Comparison of ENCODE assay signal across 13 cellular contexts in the genomic region with DNA sequence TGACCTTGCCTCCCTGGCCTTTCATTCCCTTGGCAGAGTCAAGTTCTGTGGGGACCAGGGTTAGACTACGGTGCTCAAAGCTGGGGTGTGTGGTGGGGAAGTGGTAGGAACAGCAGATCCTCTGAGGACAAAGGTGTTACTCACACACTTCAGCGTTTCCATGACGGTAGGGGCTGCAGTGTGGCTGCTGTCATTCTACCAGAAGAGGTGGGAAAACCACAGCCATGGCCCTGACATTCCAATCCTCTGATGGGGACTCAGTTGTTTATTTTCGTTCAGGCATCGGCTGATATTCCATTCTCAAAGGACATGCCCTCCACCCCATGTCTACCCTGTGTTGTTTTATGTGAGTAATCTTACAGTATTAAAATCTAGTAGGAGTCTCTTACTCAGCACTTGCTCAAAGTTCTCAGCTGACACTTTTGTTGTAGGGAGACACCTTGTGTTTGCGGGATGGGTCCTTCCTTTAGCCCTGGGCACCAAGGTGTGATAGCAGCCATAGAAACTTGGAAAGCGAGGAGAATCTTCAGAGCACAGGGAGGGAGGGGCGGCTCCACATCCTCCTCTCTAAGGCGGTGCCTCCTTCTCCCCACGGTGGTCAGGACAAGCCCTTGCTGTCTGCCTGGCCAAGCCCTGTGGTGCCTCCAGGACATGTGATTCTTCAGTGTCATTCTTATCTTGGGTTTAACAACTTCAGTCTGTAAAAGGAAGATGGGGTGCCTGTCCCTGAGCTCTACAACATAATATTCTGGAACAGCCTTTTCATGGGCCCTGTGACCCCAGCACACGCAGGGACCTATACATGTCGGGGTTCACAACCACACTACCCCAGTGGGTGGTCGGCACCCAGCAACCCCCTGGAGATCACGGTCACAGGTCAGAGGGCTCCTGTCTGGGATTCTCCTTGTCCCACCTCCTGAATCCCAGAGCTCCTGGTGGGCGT. TPM values are rescaled to one million over a fixed set of nuclear protein-coding genes. Genes with fewer than 3 reads are reported as not detected.
DNase-seq lines count a peak whose midpoint lies in the region; TF ChIP-seq lines count a peak whose summit lies in the region.
"Not testable (repeated sequence)": the region's sequence is repeated elsewhere in the genome, so short reads cannot be mapped to it uniquely, and the experiment has no call there.
"Had no signal": no experiment of that assay in that cellular context is flagged by ENCODE, and none has a peak within 500 bp of the region (broad histone marks: within the 10 kb centered on the region; RNA-seq: fewer than 3 reads in every experiment).

No MANE protein-coding gene starts in this region.

- H2AFZ ChIP-seq in mammary epithelial cell (ENCODE audit: low read depth, low read length); osteoblast (ENCODE audit: low read length): not testable (repeated sequence)

- dilution Hi-C loops in mammary epithelial cell (cut with HindIII; ENCODE audit: low sequenced_read_pairs), result not testable (repeated sequence)

- H3K9ac ChIP-seq in mammary epithelial cell (ENCODE audit: insufficient read depth, low read length), result not testable (repeated sequence)

- H3K9me3 ChIP-seq in MG63; osteoblast (ENCODE audit: low read depth, low read length): not testable (repeated sequence)
- H3K9me3 ChIP-seq in mammary epithelial cell (replicated peaks; ENCODE audit: insufficient read depth, low read length), result peaks cover 16% of the 10 kb centered on the region

- not testable (repeated sequence) for H4K20me1 ChIP-seq in mammary epithelial cell (ENCODE audit: insufficient read depth, low read length); osteoblast (ENCODE audit: insufficient read depth, low read length)

- peaks cover 52% of the 10 kb centered on the region for H3K27me3 Mint-ChIP-seq in Calu3 (ENCODE audit: unreplicated experiment)
- not testable (repeated sequence) for H3K27me3 Mint-ChIP-seq in type B pancreatic cell

- BruUV-seq in Calu3 (replicated peaks; lab: Mats Ljungman, UMichigan); mammary epithelial cell (replicated peaks; lab: Mats Ljungman, UMichigan): not testable (repeated sequence)

- H3K4me3 ChIP-seq in MG63; mammary epithelial cell (replicated peaks in 1 of 3; ENCODE audit: insufficient read depth in 1 of 3, low read depth in 2 of 3, low read length in 3 of 3); osteoblast (ENCODE audit: insufficient read depth, low read length): not testable (repeated sequence)

- peak; percentile 38 for DNase-seq in Calu3
- DNase-seq in HK-2 (ENCODE audit: unreplicated experiment), result peak; percentile 80
- peak; percentile 77 for DNase-seq in MG63
- peak; percentile 92 for DNase-seq in SW480 (ENCODE audit: low spot score)
- peak; percentile 30 for DNase-seq in mammary epithelial cell
- peak; percentile 26 for DNase-seq in kidney tubule cell (ENCODE audit: low spot score)
- DNase-seq in osteoblast (ENCODE audit: insufficient read length, low spot score, missing footprints), result peak; percentile 27
- DNase-seq in type B pancreatic cell (ENCODE audit: extremely low spot score, unreplicated experiment), result peak; percentile 61

- H3K36me3 Mint-ChIP-seq in Calu3 (ENCODE audit: insufficient read depth, unreplicated experiment); type B pancreatic cell: not testable (repeated sequence)

- not testable (repeated sequence) for H3K4me2 ChIP-seq in mammary epithelial cell (ENCODE audit: insufficient read depth, low read depth, low read length); osteoblast (ENCODE audit: insufficient read depth, low read length)

- H3K36me3 ChIP-seq in MG63; mammary epithelial cell (ENCODE audit: insufficient read depth, low read length); osteoblast (ENCODE audit: insufficient read depth, low read length): not testable (repeated sequence)

- CTCF ChIA-PET in Calu3 (lab: Charles Lee); mammary epithelial cell (lab: Charles Lee; ENCODE audit: low non-redundant PET): not testable (repeated sequence)

- not testable (repeated sequence) for H3K4me3 Mint-ChIP-seq in Calu3 (ENCODE audit: low read depth, unreplicated experiment); type B pancreatic cell

- H3K79me2 ChIP-seq in mammary epithelial cell (ENCODE audit: insufficient read depth, low read length); osteoblast (ENCODE audit: insufficient read depth, low read length): not testable (repeated sequence)

- intact Hi-C loops in Calu3 (cut with micrococcal nuclease; ENCODE audit: unreplicated experiment); mammary epithelial cell (cut with micrococcal nuclease): not testable (repeated sequence)

- H3K4me1 ChIP-seq in mammary epithelial cell (ENCODE audit: insufficient read depth, low read length); osteoblast (ENCODE audit: insufficient read depth, low read length): not testable (repeated sequence)

- TF ChIP-seq CTCF in Calu3 (IDR thresholded peaks at IDR 0.05; ENCODE audit: unreplicated experiment); mammary epithelial cell (conservative IDR thresholded peaks at IDR 0.05 in 1 of 2, IDR thresholded peaks at IDR 0.05 in 1 of 2; ENCODE audit: extremely low read depth in 1 of 2, insufficient read depth in 1 of 2, low read depth in 1 of 2, low read length in 2 of 2); osteoblast (IDR thresholded peaks at IDR 0.05; ENCODE audit: extremely low read depth, low read depth, low read length); type B pancreatic cell (conservative IDR thresholded peaks at IDR 0.05): not testable (repeated sequence)

- in situ Hi-C loops in mammary epithelial cell (cut with MboI; ENCODE audit: low sequenced_read_pairs in 2 of 2), result not testable (repeated sequence)

- 34% methylated on average over 10 of the region's 15 CpGs for WGBS in mammary epithelial cell (ENCODE audit: low coverage, missing lambda C conversion rate)

- H3K4me1 Mint-ChIP-seq in Calu3 (ENCODE audit: low read depth, unreplicated experiment); type B pancreatic cell (ENCODE audit: unreplicated experiment): not testable (repeated sequence)

- not testable (repeated sequence) for H3K27ac Mint-ChIP-seq in Calu3 (ENCODE audit: unreplicated experiment); type B pancreatic cell

- H3K9me3 Mint-ChIP-seq in Calu3 (ENCODE audit: low read depth, unreplicated experiment) (peaks cover 19% of the 10 kb centered on the region), type B pancreatic cell (peaks cover 25% of the 10 kb centered on the region)

- not testable (repeated sequence) for H3K27ac ChIP-seq in mammary epithelial cell (ENCODE audit: insufficient read depth, low read depth, low read length); osteoblast (ENCODE audit: low read depth, low read length)

- not testable (repeated sequence) for H3K27me3 ChIP-seq in MG63; mammary epithelial cell (ENCODE audit: insufficient read depth, low read length); osteoblast (ENCODE audit: insufficient read depth, low read length)

RNA-seq across cellular contexts. Expression of gene KIR2DL1, which starts 1.7 kb away (rescaled TPM):
- total RNA-seq in Calu3 (2022), result not detected in 2 replicates
- total RNA-seq in MG63 (2014; rRNA removed; shearing (Covaris generic); ENCODE audit: low replicate concordance), result not detected in 2 replicates
- not detected for total RNA-seq in mammary epithelial cell
- not detected for polyA plus RNA-seq in mammary epithelial cell
- polyA minus RNA-seq in mammary epithelial cell, result not detected
- total RNA-seq in osteoblast, result not detected in 2 replicates
- total RNA-seq in type B pancreatic cell (ENCODE audit: low replicate concordance), result not detected in 2 replicates
- total RNA-seq: H1, Peyer's patch, Right ventricle myocardium inferior, SK-MEL-5 had no signal
- polyA plus RNA-seq: H1 had no signal

RNA-seq across cellular contexts. Expression of gene KIR2DL4, which starts 32.1 kb away (rescaled TPM):
- total RNA-seq in Calu3 (2022) (not detected in 2 replicates), mammary epithelial cell (not detected), osteoblast (not detected in 2 replicates), type B pancreatic cell (ENCODE audit: low replicate concordance) (not detected in 2 replicates)
- not detected in 2 replicates for total RNA-seq in MG63 (2014; rRNA removed; shearing (Covaris generic); ENCODE audit: low replicate concordance)
- polyA plus RNA-seq in mammary epithelial cell, result not detected
- polyA minus RNA-seq in mammary epithelial cell, result not detected
- total RNA-seq: CD8-positive, alpha-beta memory T cell; H1; Right ventricle myocardium inferior; SK-MEL-5 had no signal
- polyA plus RNA-seq: H1 had no signal

RNA-seq across cellular contexts. Expression of gene KIR2DL3, which starts 33.0 kb away (rescaled TPM):
- total RNA-seq in Calu3 (2022) (not detected in 2 replicates), mammary epithelial cell (not detected), osteoblast (not detected in 2 replicates), type B pancreatic cell (ENCODE audit: low replicate concordance) (not detected in 2 replicates)
- not detected in 2 replicates for total RNA-seq in MG63 (2014; rRNA removed; shearing (Covaris generic); ENCODE audit: low replicate concordance)
- polyA plus RNA-seq in mammary epithelial cell, result not detected
- not detected for polyA minus RNA-seq in mammary epithelial cell
- total RNA-seq: H1, Peyer's patch, Right ventricle myocardium inferior, SK-MEL-5 had no signal
- polyA plus RNA-seq: H1 had no signal

RNA-seq across cellular contexts. Expression of gene KIR3DL1, which starts 45.0 kb away (rescaled TPM):
- not detected in 2 replicates for total RNA-seq in Calu3 (2022)
- total RNA-seq in MG63 (2014; rRNA removed; shearing (Covaris generic); ENCODE audit: low replicate concordance), result not detected in 2 replicates
- total RNA-seq in mammary epithelial cell, result not detected
- polyA plus RNA-seq in mammary epithelial cell, result not detected
- polyA minus RNA-seq in mammary epithelial cell, result not detected
- not detected in 2 replicates for total RNA-seq in osteoblast
- not detected in 2 replicates for total RNA-seq in type B pancreatic cell (ENCODE audit: low replicate concordance)
- total RNA-seq: H1, Peyer's patch, Right ventricle myocardium inferior, SK-MEL-5 had no signal
- polyA plus RNA-seq: H1 had no signal

RNA-seq across cellular contexts. Expression of gene KIR3DL3, which starts 47.0 kb away (rescaled TPM):
- total RNA-seq in Calu3 (2022), result not detected in 2 replicates
- not detected in 2 replicates for total RNA-seq in MG63 (2014; rRNA removed; shearing (Covaris generic); ENCODE audit: low replicate concordance)
- total RNA-seq in mammary epithelial cell, result not detected
- not detected for polyA plus RNA-seq in mammary epithelial cell
- polyA minus RNA-seq in mammary epithelial cell, result not detected
- total RNA-seq in osteoblast, result not detected in 2 replicates
- not detected in 2 replicates for total RNA-seq in type B pancreatic cell (ENCODE audit: low replicate concordance)
- total RNA-seq: CD8-positive, alpha-beta memory T cell; H1; Peyer's patch; Right ventricle myocardium inferior; SK-MEL-5 had no signal
- polyA plus RNA-seq: H1 had no signal

Comparison
In these comparisons a context has a peak if more than half of its experiments do, and no peak if none do; other contexts are left out.
1. DNase-seq: peak in every context shown above with its lines; median percentile 92 in SW480; 80 in HK-2; 77 in MG63; 61 in type B pancreatic cell; 38 in Calu3; 30 in mammary epithelial cell; 27 in osteoblast; 26 in kidney tubule cell.